Comparison of ENCODE assay signal across 20 cellular contexts in the genomic region with DNA sequence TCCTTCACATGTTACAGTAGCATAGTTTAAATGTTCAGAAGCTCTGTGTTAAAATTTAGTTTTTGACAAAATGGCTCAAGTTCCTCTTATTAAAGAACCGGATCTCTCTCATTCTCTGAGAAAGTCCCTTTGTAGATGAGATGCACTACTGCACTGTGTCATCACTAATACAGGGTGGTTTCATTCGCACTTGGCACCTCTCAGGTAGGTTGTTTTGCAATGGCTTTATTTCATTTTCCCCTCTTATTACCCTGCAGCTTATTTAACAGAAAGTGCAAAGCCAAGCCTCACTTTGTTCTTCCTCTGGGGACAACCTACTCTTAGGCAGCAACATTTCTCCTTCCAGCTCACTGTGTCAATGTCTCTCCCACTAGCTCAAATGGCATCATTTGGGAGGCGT.
"Had no signal": no experiment of that assay in that cellular context is flagged by ENCODE, and none has a peak within 500 bp of the region (broad histone marks: within the 10 kb centered on the region; RNA-seq: fewer than 3 reads in every experiment).

No MANE protein-coding gene starts in this region.

- H3K27me3 ChIP-seq: adrenal gland, breast epithelium, neutrophil, pancreas, right lobe of liver, suprapubic skin, transverse colon had no signal

- DNase-seq: activated CD4-positive, alpha-beta T cell treated with anti-CD3 and anti-CD28 coated beads for 36 hours; activated CD4-positive, alpha-beta T cell treated with anti-CD3 and anti-CD28 coated beads, Interleukin-2, amount 50 U/mL, for 48 hours; activated gamma-delta T cell treated with Interleukin-2 at 50 U/mL for 16 hours; adrenal gland; erythroblast; natural killer cell; pancreas; right lobe of liver; small intestine; stimulated activated CD4-positive, alpha-beta T cell treated with anti-CD3 and anti-CD28 coated beads, Interleukin-15, amount 100 ng/mL, for 24 hours; stimulated activated CD4-positive, alpha-beta T cell treated with anti-CD3 and anti-CD28 coated beads, Interleukin-4, amount 100 ng/mL, for 1 hour; stimulated activated naive CD8-positive, alpha-beta T cell treated with anti-CD3 and anti-CD28 coated beads, Interleukin-15, amount 100 ng/mL, for 72 hours; transverse colon; WERI-Rb-1 had no signal

- H3K36me3 ChIP-seq: adrenal gland, breast epithelium, neutrophil, pancreas, right lobe of liver, suprapubic skin, transverse colon, WERI-Rb-1 had no signal

- ATAC-seq: activated CD4-positive, alpha-beta T cell treated with anti-CD3 and anti-CD28 coated beads for 36 hours; activated naive CD4-positive, alpha-beta T cell treated with anti-CD3 and anti-CD28 coated beads, Interleukin-2, amount 50 U/mL, for 72 hours; natural killer cell; pancreas; right lobe of liver; stimulated activated naive CD8-positive, alpha-beta T cell treated with anti-CD3 and anti-CD28 coated beads, Interleukin-15, amount 100 ng/mL, for 72 hours had no signal

- H3K4me3 ChIP-seq: adrenal gland, breast epithelium, coronary artery, lung, pancreas, right lobe of liver, suprapubic skin, transverse colon had no signal

- H3K4me1 ChIP-seq: adrenal gland, breast epithelium, pancreas, right lobe of liver, suprapubic skin, transverse colon had no signal

- H3K27ac ChIP-seq: adrenal gland, breast epithelium, coronary artery, neutrophil, pancreas, right lobe of liver, suprapubic skin, transverse colon, WERI-Rb-1 had no signal

- H3K9me3 ChIP-seq: adrenal gland, breast epithelium, neutrophil, pancreas, right lobe of liver, suprapubic skin, transverse colon had no signal
